9 cellular contexts compared by ENCODE assay signal in genomic region chr3:112605285-112605684, GRCh38. TPM values are rescaled to one million over a fixed set of nuclear protein-coding genes. Genes with fewer than 3 reads are reported as not detected.
DNase-seq lines count a peak whose midpoint lies in the region; ATAC-seq and TF ChIP-seq lines count a peak whose summit lies in the region.
"Had no signal": no experiment of that assay in that cellular context is flagged by ENCODE, and none has a peak within 500 bp of the region (broad histone marks: within the 10 kb centered on the region; RNA-seq: fewer than 3 reads in every experiment).

No MANE protein-coding gene starts in this region.

- DNase-seq in AG04449 (ENCODE audit: low read depth, low spot score) (peak; percentile 97), HFF-Myc (ENCODE audit: extremely low read depth, low read depth) (peak; percentile 90), left kidney (ENCODE audit: low read depth, low spot score) (peak; percentile 57), GOT3 (lab: John Stamatoyannopoulos, UW) (no peak), DMS79 (lab: John Stamatoyannopoulos, UW) (no peak)
- DNase-seq in activated CD8-positive, alpha-beta T cell treated with anti-CD3 and anti-CD28 coated beads, Interleukin-2, amount 10 ng/mL, durations not matched to agents 7 days and 5 days: no peak
- no peak for DNase-seq in activated CD4-positive, alpha-beta T cell treated with anti-CD3 and anti-CD28 coated beads, Interleukin-2, amount 50 U/mL, for 48 hours
- DNase-seq: uterus had no signal

- peaks cover 10% of the 10 kb centered on the region for H3K27me3 Mint-ChIP-seq in activated CD8-positive, alpha-beta T cell treated with anti-CD3 and anti-CD28 coated beads, Interleukin-2, amount 10 ng/mL, durations not matched to agents 7 days and 5 days (ENCODE audit: low read depth)

- H3K4me1 Mint-ChIP-seq in activated CD8-positive, alpha-beta T cell treated with anti-CD3 and anti-CD28 coated beads, Interleukin-2, amount 10 ng/mL, durations not matched to agents 7 days and 5 days (ENCODE audit: low read depth): peaks cover 21% of the 10 kb centered on the region

- POLR2A ChIA-PET in AG04449 (lab: Yijun Ruan, JAX): interaction anchor here (1.3 to 1.9 kb wide), 2 partner anchors 32 to 37 kb away, joined by 5 to 8 read pairs; no protein-coding TSS in a partner anchor
- POLR2A ChIA-PET in activated CD8-positive, alpha-beta T cell treated with anti-CD3 and anti-CD28 coated beads, Interleukin-2, amount 10 ng/mL, durations not matched to agents 7 days and 5 days (lab: Charles Lee): no interaction called here

- CTCF ChIA-PET in AG04449 (lab: Yijun Ruan, JAX): interaction anchor here (0.7 to 2.0 kb wide), 4 partner anchors 9 to 312 kb away, joined by 3 to 6 read pairs (median 4); partner anchors contain the start of gene SLC9C1
- CTCF ChIA-PET in activated CD8-positive, alpha-beta T cell treated with anti-CD3 and anti-CD28 coated beads, Interleukin-2, amount 10 ng/mL, durations not matched to agents 7 days and 5 days (lab: Charles Lee): interaction anchor here (1.3 to 2.4 kb wide), 2 partner anchors 22 to 369 kb away, joined by 4 to 6 read pairs; partner anchors contain the start of gene CD200R1

- no peak overlapping the region for H3K27ac Mint-ChIP-seq in activated CD8-positive, alpha-beta T cell treated with anti-CD3 and anti-CD28 coated beads, Interleukin-2, amount 10 ng/mL, durations not matched to agents 7 days and 5 days

- TF ChIP-seq CTCF in AG04449 (IDR thresholded peaks at IDR 0.05; ENCODE audit: insufficient read depth, low read length, missing control alignments) (no peak), HFF-Myc (IDR thresholded peaks at IDR 0.05; ENCODE audit: low read depth, low read length, missing control alignments) (no peak)

- H3K4me3 Mint-ChIP-seq in activated CD8-positive, alpha-beta T cell treated with anti-CD3 and anti-CD28 coated beads, Interleukin-2, amount 10 ng/mL, durations not matched to agents 7 days and 5 days: no peak overlapping the region

- H3K36me3 Mint-ChIP-seq in activated CD8-positive, alpha-beta T cell treated with anti-CD3 and anti-CD28 coated beads, Interleukin-2, amount 10 ng/mL, durations not matched to agents 7 days and 5 days (ENCODE audit: low read depth): no peaks in the 10 kb centered on the region

- peak; percentile 64 for ATAC-seq in activated CD8-positive, alpha-beta T cell treated with anti-CD3 and anti-CD28 coated beads, Interleukin-2, amount 10 ng/mL, durations not matched to agents 7 days and 5 days
- no peak for ATAC-seq in HG02798 (IDR thresholded peaks at IDR 0.05; ENCODE audit: poor library complexity, unreplicated experiment)

- H3K4me3 ChIP-seq in AG04449 (ENCODE audit: low read depth, low read length) (no peak overlapping the region), HFF-Myc (replicated peaks; ENCODE audit: low read depth, low read length) (no peak overlapping the region)
- H3K4me3 ChIP-seq: uterus had no signal

- no peaks in the 10 kb centered on the region for H3K9me3 Mint-ChIP-seq in activated CD8-positive, alpha-beta T cell treated with anti-CD3 and anti-CD28 coated beads, Interleukin-2, amount 10 ng/mL, durations not matched to agents 7 days and 5 days (ENCODE audit: insufficient read depth)

RNA-seq across cellular contexts. Expression of gene CCDC80, which starts 35.7 kb away (rescaled TPM):
- total RNA-seq in activated CD8-positive, alpha-beta T cell treated with anti-CD3 and anti-CD28 coated beads, Interleukin-2, amount 10 ng/mL, durations not matched to agents 7 days and 5 days: not detected

RNA-seq across cellular contexts. Expression of gene SLC35A5, which starts 43.4 kb away (rescaled TPM):
- total RNA-seq in activated CD8-positive, alpha-beta T cell treated with anti-CD3 and anti-CD28 coated beads, Interleukin-2, amount 10 ng/mL, durations not matched to agents 7 days and 5 days: 10 to 100 TPM; 20.5 to 21.0 TPM

RNA-seq across cellular contexts. Expression of gene ATG3, which starts 43.5 kb away (rescaled TPM):
- 10 to 100 TPM; 74.6 to 76.2 TPM for total RNA-seq in activated CD8-positive, alpha-beta T cell treated with anti-CD3 and anti-CD28 coated beads, Interleukin-2, amount 10 ng/mL, durations not matched to agents 7 days and 5 days

Comparison
In these comparisons a context has a peak if more than half of its experiments do, and no peak if none do; other contexts are left out.
1. DNase-seq: peak in AG04449 (single experiment), HFF-Myc (single experiment) and left kidney (single experiment); none in activated CD8-positive, alpha-beta T cell treated with anti-CD3 and anti-CD28 coated beads, Interleukin-2, amount 10 ng/mL, durations not matched to agents 7 days and 5 days (single experiment), GOT3 (single experiment), DMS79 (single experiment) and activated CD4-positive, alpha-beta T cell treated with anti-CD3 and anti-CD28 coated beads, Interleukin-2, amount 50 U/mL, for 48 hours (0 of 2).